ENCODE assay signal across 11 cellular contexts in the genomic region with DNA sequence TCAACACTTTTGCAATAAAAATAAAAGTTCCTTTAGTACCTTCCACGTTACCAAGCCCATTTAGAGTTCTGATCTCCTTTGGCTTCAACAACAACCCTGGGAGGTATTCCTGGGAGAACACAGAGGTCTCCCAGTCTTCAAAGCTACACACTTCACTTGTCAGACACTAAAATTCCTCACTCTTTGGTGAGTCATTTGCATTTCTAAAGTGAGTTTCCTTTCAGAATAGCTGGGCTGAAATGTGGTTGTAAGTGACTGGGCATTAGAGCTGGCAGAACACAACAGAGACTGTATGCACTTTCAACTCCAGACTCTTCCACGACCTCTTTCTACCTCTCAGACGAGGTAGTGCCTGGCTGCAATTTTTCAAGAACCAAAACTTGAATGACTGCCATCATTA. TPM values are rescaled to one million over a fixed set of nuclear protein-coding genes. Genes with fewer than 3 reads are reported as not detected.
DNase-seq lines count a peak whose midpoint lies in the region; ATAC-seq and TF ChIP-seq lines count a peak whose summit lies in the region.
"Had no signal": no experiment of that assay in that cellular context is flagged by ENCODE, and none has a peak within 500 bp of the region (broad histone marks: within the 10 kb centered on the region; RNA-seq: fewer than 3 reads in every experiment).

No MANE protein-coding gene starts in this region.

- TF ChIP-seq CTCF in IMR-90 (conservative IDR thresholded peaks at IDR 0.05; ENCODE audit: low read depth, low read length), result no peak
- TF ChIP-seq CTCF in choroid plexus epithelial cell (conservative IDR thresholded peaks at IDR 0.05; ENCODE audit: low read depth, low read length), result no peak
- no peak for TF ChIP-seq CTCF in tibial nerve (IDR thresholded peaks at IDR 0.05)

- peak overlapping the region; percentile 6 to 23; a peak in 1 of 4 replicates for H4K8ac ChIP-seq in IMR-90 (ENCODE audit: low read depth in 2 of 2, low read length in 2 of 2)

- H4K91ac ChIP-seq in IMR-90 (ENCODE audit: insufficient read depth, low read depth, low read length), result 0 out of 2 replicates have a peak overlapping the region, but pooled peaks have one; percentile 44

- peak overlapping the region; percentile 54; the same call in 1 of the 2 replicates for H2BK20ac ChIP-seq in IMR-90 (ENCODE audit: low read depth, low read length)

- TF ChIP-seq POLR2A in IMR-90 (IDR thresholded peaks at IDR 0.05; ENCODE audit: low read depth, low read length) (peak; percentile 63; the same call in 1 of the 2 replicates), tibial nerve (IDR thresholded peaks at IDR 0.05) (no peak)

- H2BK5ac ChIP-seq in IMR-90 (ENCODE audit: low read depth, low read length, poor library complexity, severe bottlenecking), result peak overlapping the region; percentile 14

- 0 out of 2 replicates have a peak overlapping the region, but pooled peaks have one; percentile 29 for H3K18ac ChIP-seq in IMR-90 (ENCODE audit: low read depth, low read length)

- no peak for TF ChIP-seq RAD21 in IMR-90 (IDR thresholded peaks at IDR 0.05; ENCODE audit: low read length)

- BruUV-seq in IMR-90 (replicated peaks; lab: Mats Ljungman, UMichigan), result no TSS peak

- POLR2A ChIA-PET in IMR-90 (lab: Charles Lee; ENCODE audit: unreplicated experiment), result no interaction called here

- H3K56ac ChIP-seq in IMR-90 (ENCODE audit: extremely low read depth, insufficient read depth, low read length), result no peak overlapping the region

- H3K4me1 ChIP-seq in IMR-90 (ENCODE audit: control insufficient read depth, insufficient read depth, low read length), result peaks cover 11% of the 10 kb centered on the region
- no peaks in the 10 kb centered on the region for H3K4me1 ChIP-seq in tibial nerve
- H3K4me1 ChIP-seq: BLaER1 had no signal

- DNase-seq in AG08396 (ENCODE audit: low spot score) (peak; percentile 78), IMR-90 (peak; percentile 89), choroid plexus epithelial cell (ENCODE audit: low read depth) (peak; percentile 92), kidney tubule cell (ENCODE audit: low spot score) (peak; percentile 94), NCI-H1436 treated with DMSO at 0.1 percent for 48 hours (lab: John Stamatoyannopoulos, UW) (no peak), tibial nerve (ENCODE audit: low spot score in 2 of 2) (no peak)
- DNase-seq in stimulated activated CD4-positive, alpha-beta T cell treated with anti-CD3 and anti-CD28 coated beads, Interleukin-4, amount 100 ng/mL, for 4 hours, result no peak
- DNase-seq: NCI-H187 treated with DMSO at 0.1 percent for 48 hours had no signal

- H3K27me3 ChIP-seq in IMR-90 (ENCODE audit: control insufficient read depth, insufficient read depth, low read length) (no peaks in the 10 kb centered on the region), tibial nerve (no peaks in the 10 kb centered on the region)
- H3K27me3 ChIP-seq: BLaER1 had no signal

- H3K9ac ChIP-seq in IMR-90 (ENCODE audit: low read depth, low read length), result no peak overlapping the region
- H3K9ac ChIP-seq: BLaER1 had no signal

- in situ Hi-C loops in IMR-90 (cut with MboI; ENCODE audit: low sequenced_read_pairs), result no loop called here

- H3K4me3 ChIP-seq in IMR-90 (ENCODE audit: insufficient read depth, low read depth, low read length) (no peak overlapping the region), choroid plexus epithelial cell (ENCODE audit: low read depth, low read length) (no peak overlapping the region), tibial nerve (no peak overlapping the region)
- H3K4me3 ChIP-seq: BLaER1 had no signal

- 0 out of 2 replicates have a peak overlapping the region, but pooled peaks have one; percentile 4 for H3K23ac ChIP-seq in IMR-90 (ENCODE audit: low read depth, low read length)

- H3K79me1 ChIP-seq in IMR-90 (ENCODE audit: low read depth in 1 of 2, low read length in 2 of 2), result no peaks in the 10 kb centered on the region

- H3K9me3 ChIP-seq in IMR-90 (ENCODE audit: control insufficient read depth, insufficient read depth, low read length) (no peaks in the 10 kb centered on the region), tibial nerve (no peaks in the 10 kb centered on the region)

- H3K14ac ChIP-seq in IMR-90 (replicated peaks; ENCODE audit: low read depth, low read length), result no peak overlapping the region

- H3K27ac ChIP-seq in IMR-90 (ENCODE audit: insufficient read depth, low read length) (no peak overlapping the region), tibial nerve (no peak overlapping the region)
- H3K27ac ChIP-seq: BLaER1 had no signal

- WGBS in IMR-90 (ENCODE audit: extremely low coverage in 2 of 2, insufficient read length in 1 of 2), 2 experiments, result 26% methylated on average over 3 of the region's 3 CpGs; no CpG with 5 or more reads in 1 of the 2 experiments
- 52 to 63% methylated on average over 3 of the region's 3 CpGs for WGBS in tibial nerve, 2 donors

- peaks cover 3% of the 10 kb centered on the region; the same call in 1 of the 2 replicates for H4K20me1 ChIP-seq in IMR-90 (ENCODE audit: insufficient read depth, low read length)
- H4K20me1 ChIP-seq: BLaER1 had no signal

- H2BK120ac ChIP-seq in IMR-90 (ENCODE audit: low read depth, low read length), result peak overlapping the region; percentile 38

- H3K4ac ChIP-seq in IMR-90 (ENCODE audit: low read depth, low read length), result peak overlapping the region; percentile 12; the same call in 1 of the 2 replicates

- ATAC-seq in IMR-90 (ENCODE audit: low read depth), result peak; percentile 58
- ATAC-seq in GM21447 (IDR thresholded peaks at IDR 0.05; ENCODE audit: unreplicated experiment), result no peak

- no peak overlapping the region for H2AFZ ChIP-seq in IMR-90 (replicated peaks; ENCODE audit: low read length, poor library complexity)

- no peak overlapping the region for H2AK9ac ChIP-seq in IMR-90 (replicated peaks; ENCODE audit: low read depth, low read length, poor library complexity)

- H3K4me2 ChIP-seq in IMR-90 (ENCODE audit: low read depth, low read length), result no peak overlapping the region
- H3K4me2 ChIP-seq: BLaER1 had no signal

- dilution Hi-C loops in IMR-90 (cut with HindIII; ENCODE audit: low sequenced_read_pairs, unreplicated experiment), result no loop called here

- intact Hi-C loops in IMR-90 (cut with micrococcal nuclease), result no loop called here

- H4K5ac ChIP-seq in IMR-90 (ENCODE audit: low read depth, low read length), result no peak overlapping the region

- peaks cover 4% of the 10 kb centered on the region; the same call in 1 of the 2 replicates for H3K9me1 ChIP-seq in IMR-90 (ENCODE audit: insufficient read depth, low read length)

- H3K36me3 ChIP-seq in IMR-90 (ENCODE audit: control insufficient read depth, insufficient read depth, low read length), result no peaks in the 10 kb centered on the region
- H3K36me3 ChIP-seq in tibial nerve, result no peaks in the 10 kb centered on the region
- H3K36me3 ChIP-seq: BLaER1 had no signal

- 0 out of 3 replicates have a peak overlapping the region, but pooled peaks have one; percentile 22 for H2BK15ac ChIP-seq in IMR-90 (ENCODE audit: low read depth, low read length)

- H2AK5ac ChIP-seq in IMR-90 (ENCODE audit: low read depth, low read length), result no peak overlapping the region

- no peak for TF ChIP-seq EP300 in tibial nerve (IDR thresholded peaks at IDR 0.05)

- CTCF ChIA-PET in IMR-90 (lab: Yijun Ruan, JAX), result interaction anchor here (2.0 kb wide), 1 partner anchor 10 kb away, joined by 5 read pairs; no protein-coding TSS in a partner anchor

TF ChIP-seq in IMR-90, 13 proteins besides CTCF, POLR2A, EP300 and RAD21:
- TF ChIP-seq BHLHE40 (IDR thresholded peaks at IDR 0.05; ENCODE audit: low read depth, low read length) (0 out of 2 replicates have a peak, but pooled peaks have one; percentile 27), MAFK (IDR thresholded peaks at IDR 0.05; ENCODE audit: low read depth, low read length) (no peak), FOS (IDR thresholded peaks at IDR 0.05; ENCODE audit: low read depth, low read length) (peak; percentile 86)

RNA-seq across cellular contexts. Expression of a gene that starts 11.5 kb away (rescaled TPM):
- 9.4 and 12.4 TPM in 2 replicates for total RNA-seq in IMR-90 (2012; rRNA removed)
- 4.7 and 5.6 TPM in 2 replicates for polyA plus RNA-seq in IMR-90 (2012; rRNA removed)
- 2.2 and 3.6 TPM in 2 replicates for polyA plus RNA-seq in IMR-90 (2012; cell fraction: cytosol; rRNA removed)
- 0.47 and 2.2 TPM in 2 replicates for polyA plus RNA-seq in IMR-90 (2012; cell fraction: nucleus; rRNA removed; ENCODE audit: low replicate concordance)
- 1 to 10 TPM in 1 of 4 donors, under 1 TPM in 2, not detected in 1; 0.20 to 1.1 (median 0.30) TPM for total RNA-seq in tibial nerve

RNA-seq across cellular contexts. Expression of a gene that starts 42.5 kb away (rescaled TPM):
- total RNA-seq in IMR-90 (2012; rRNA removed) (not detected in 2 replicates), tibial nerve (1 to 10 TPM in 1 of 4 donors, not detected in 3; 3.0 TPM)
- polyA plus RNA-seq in IMR-90 (2012; rRNA removed), result not detected in 2 replicates
- not detected in 2 replicates for polyA plus RNA-seq in IMR-90 (2012; cell fraction: cytosol; rRNA removed)
- polyA plus RNA-seq in IMR-90 (2012; cell fraction: nucleus; rRNA removed; ENCODE audit: low replicate concordance), result not detected in 2 replicates
- total RNA-seq: SK-MEL-5 had no signal

Comparison
In these comparisons a context has a peak if more than half of its experiments do, and no peak if none do; other contexts are left out.
1. DNase-seq: peak in AG08396 (single experiment), IMR-90 (single experiment), choroid plexus epithelial cell (single experiment) and kidney tubule cell (single experiment); none in stimulated activated CD4-positive, alpha-beta T cell treated with anti-CD3 and anti-CD28 coated beads, Interleukin-4, amount 100 ng/mL, for 4 hours (0 of 2), NCI-H1436 treated with DMSO at 0.1 percent for 48 hours (single experiment) and tibial nerve (0 of 2).